In genomic region chr1:35555601-35556477, GRCh38 we compare ENCODE assay signal across 8 cellular contexts. TPM values are rescaled to one million over a fixed set of nuclear protein-coding genes. Genes with fewer than 3 reads are reported as not detected.
A peak's percentile ranks its signal among the peaks of the same experiment; 100 is the strongest.
DNase-seq lines count a peak whose midpoint lies in the region; ATAC-seq and TF ChIP-seq lines count a peak whose summit lies in the region.

No MANE protein-coding gene starts in this region.

- no peak for TF ChIP-seq CTCF in astrocyte of the cerebellum (IDR thresholded peaks at IDR 0.05; ENCODE audit: low read depth, low read length, missing control alignments)

- peaks cover 7 to 25% of the 10 kb centered on the region in 2 donors for H3K36me3 ChIP-seq in mucosa of rectum (ENCODE audit: control insufficient read depth in 2 of 2, insufficient read depth in 2 of 2, low read length in 2 of 2)
- no peaks in the 10 kb centered on the region for H3K36me3 ChIP-seq in aorta (ENCODE audit: control insufficient read depth in 1 of 2, insufficient read depth in 2 of 2, low read length in 1 of 2)

- DNase-seq in GM03348 (ENCODE audit: low spot score) (peak; percentile 33), NCI-H128 (lab: John Stamatoyannopoulos, UW; ENCODE audit: unreplicated experiment) (peak; percentile 78), astrocyte of the cerebellum (ENCODE audit: low read depth) (no peak), aorta (no peak)

- in situ Hi-C loops in astrocyte of the cerebellum (cut with HindIII; ENCODE audit: low sequenced_read_pairs), result no loop called here

- no peaks in the 10 kb centered on the region for H3K9me3 ChIP-seq in mucosa of rectum (ENCODE audit: control insufficient read depth in 2 of 2, low read length in 2 of 2)
- H3K9me3 ChIP-seq in aorta (ENCODE audit: control insufficient read depth, low read length), result no peaks in the 10 kb centered on the region

- WGBS in aorta, 2 donors, result 32 to 33% methylated on average over 10 of the region's 10 CpGs

- intact Hi-C loops in aorta (cut with DNase I), result loop anchor here in 1 of 2 donors (2.0 to 10.0 kb wide), 2 partner anchors 105 to 361 kb away; partner anchors contain the start of gene SFPQ

- peak overlapping the region in 1 of 2 donors; percentile 87 for H3K9ac ChIP-seq in mucosa of rectum (ENCODE audit: low read depth in 1 of 2, low read length in 2 of 2)

- peaks cover 19 to 22% of the 10 kb centered on the region in 2 donors for H3K4me1 ChIP-seq in mucosa of rectum (ENCODE audit: control insufficient read depth in 2 of 2, insufficient read depth in 2 of 2, low read length in 2 of 2)
- no peaks in the 10 kb centered on the region for H3K4me1 ChIP-seq in aorta (ENCODE audit: control insufficient read depth in 1 of 2, insufficient read depth in 2 of 2, low read length in 2 of 2)

- H3K4me3 ChIP-seq in astrocyte of the cerebellum (ENCODE audit: low read depth, low read length) (peak overlapping the region; percentile 77), mucosa of rectum (ENCODE audit: low read length in 2 of 2) (peak overlapping the region; percentile 91 to 92), aorta (ENCODE audit: low read length in 2 of 2) (no peak overlapping the region)

- H3K27me3 ChIP-seq in mucosa of rectum (ENCODE audit: control insufficient read depth in 2 of 2, insufficient read depth in 2 of 2, low read length in 2 of 2), result no peaks in the 10 kb centered on the region
- H3K27me3 ChIP-seq in aorta (ENCODE audit: control insufficient read depth in 1 of 2, insufficient read depth in 2 of 2, low read length in 1 of 2), result no peaks in the 10 kb centered on the region

- ATAC-seq in HG03280 (IDR thresholded peaks at IDR 0.05; ENCODE audit: unreplicated experiment), result no peak
- ATAC-seq in HG02798 (IDR thresholded peaks at IDR 0.05; ENCODE audit: poor library complexity, unreplicated experiment), result no peak
- ATAC-seq in aorta (ENCODE audit: low FRiP score), result no peak
- ATAC-seq in GM21367 (IDR thresholded peaks at IDR 0.05; ENCODE audit: unreplicated experiment), result no peak

- peak overlapping the region; percentile 91 to 97 for H3K27ac ChIP-seq in mucosa of rectum (ENCODE audit: low read depth in 2 of 2, low read length in 2 of 2)
- H3K27ac ChIP-seq in aorta (ENCODE audit: low read depth in 1 of 2, low read length in 2 of 2), result no peak overlapping the region

RNA-seq across cellular contexts. Expression of gene KIAA0319L, which starts 1.4 kb away (rescaled TPM):
- total RNA-seq in aorta, result 10 to 100 TPM; 46.0 to 58.6 TPM
- 10 to 100 TPM in 1 of 2 donors, 1 to 10 TPM in 1; 8.3 to 29.1 TPM for polyA plus RNA-seq in aorta

RNA-seq across cellular contexts. Expression of gene NCDN, which starts 1.8 kb away (rescaled TPM):
- 10 to 100 TPM; 20.4 to 21.7 TPM for total RNA-seq in aorta
- 10 to 100 TPM in 1 of 2 donors, 1 to 10 TPM in 1; 4.3 to 10.8 TPM for polyA plus RNA-seq in aorta

RNA-seq across cellular contexts. Expression of gene TFAP2E, which starts 17.3 kb away (rescaled TPM):
- 1 to 10 TPM in 1 of 2 donors, under 1 TPM in 1; 0.71 to 1.0 TPM for total RNA-seq in aorta
- 1 to 10 TPM in 1 of 2 donors, not detected in 1; 1.1 TPM for polyA plus RNA-seq in aorta

Comparison
In these comparisons a context has a peak if more than half of its experiments do, and no peak if none do; other contexts are left out.
1. DNase-seq: peak in GM03348 (single experiment) and NCI-H128 (single experiment); none in astrocyte of the cerebellum (single experiment) and aorta (0 of 2).
2. H3K4me3 ChIP-seq: peak in astrocyte of the cerebellum (single experiment) and mucosa of rectum (2 of 2); none in aorta (0 of 2).
3. H3K27ac ChIP-seq: peak in mucosa of rectum (2 of 2); none in aorta (0 of 2).